Comparison of ENCODE assay signal across 1 cellular context in genomic region chr14:100874411-100875091, GRCh38.
TF ChIP-seq lines count a peak whose summit lies in the region.

No MANE protein-coding gene starts in this region.

TF ChIP-seq in HepG2, 621 proteins besides CTCF, POLR2A, EP300 and RAD21:
- no peak for TF ChIP-seq TEF (CRISPR knock-in tag; IDR thresholded peaks at IDR 0.05)
- TF ChIP-seq DMAP1 (CRISPR knock-in tag; IDR thresholded peaks at IDR 0.05), result no peak
- no peak for TF ChIP-seq GLMP (CRISPR knock-in tag; IDR thresholded peaks at IDR 0.05; ENCODE audit: borderline replicate concordance)
- no peak for TF ChIP-seq PLRG1 (conservative IDR thresholded peaks at IDR 0.05)
TF ChIP-seq in HepG2: peak in this region for 0.
